In genomic region chr2:67873916-67874315, GRCh38 we compare ENCODE assay signal across 9 cellular contexts.
"Had no signal": no experiment of that assay in that cellular context is flagged by ENCODE, and none has a peak within 500 bp of the region (broad histone marks: within the 10 kb centered on the region; RNA-seq: fewer than 3 reads in every experiment).

No MANE protein-coding gene starts in this region.

- FAIRE-seq: H1, H54 had no signal

- DNase-seq: H9, HFFc6, IMR-90, KBM-7 had no signal

- H3K4me3 ChIP-seq: GM23338 had no signal

- H3K4me2 ChIP-seq: GM23338 had no signal

- H3K9me3 Mint-ChIP-seq: GM23338, HFFc6 had no signal

- H3K4me3 Mint-ChIP-seq: GM23338, H9, HFFc6 had no signal

- H2AFZ ChIP-seq: GM23338 had no signal

- ATAC-seq: GM23338, HCT116 had no signal

- H3K27ac Mint-ChIP-seq: GM23338, H9 had no signal

- H3K27ac ChIP-seq: HL-60 had no signal
